8 cellular contexts compared by ENCODE assay signal in the genomic region with DNA sequence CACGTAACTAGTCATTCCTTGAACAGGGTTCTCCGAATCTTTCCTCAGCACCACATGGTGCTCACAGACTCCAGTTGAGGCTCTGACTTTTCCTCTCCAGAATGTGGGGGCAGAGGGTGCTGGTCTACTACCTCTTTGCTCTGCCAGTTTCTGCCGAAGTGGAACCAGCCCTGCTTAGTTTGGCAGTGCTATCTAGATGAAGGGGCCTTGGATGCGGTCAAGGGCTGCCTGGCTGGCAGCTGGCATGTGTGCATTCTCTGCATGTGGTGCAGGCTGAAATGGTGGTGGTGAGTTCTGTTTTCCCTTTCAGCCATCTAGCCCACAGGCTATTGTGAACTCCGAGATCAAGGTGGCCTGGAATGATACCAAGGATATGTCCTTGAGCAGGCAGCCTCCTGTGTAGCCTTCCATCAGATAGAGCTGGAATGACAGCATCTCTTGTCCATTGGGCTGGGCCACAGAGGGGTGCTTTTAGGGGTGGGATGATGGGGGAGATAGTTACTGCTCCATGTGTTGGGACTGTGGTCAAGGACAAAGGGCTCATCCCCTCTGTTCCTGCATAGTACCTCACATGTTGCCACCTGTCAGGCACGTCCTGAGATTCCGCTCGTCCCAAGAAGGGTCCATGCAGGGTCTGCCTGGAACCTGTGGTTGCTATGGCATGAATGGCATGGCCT. TPM values are rescaled to one million over a fixed set of nuclear protein-coding genes. Genes with fewer than 3 reads are reported as not detected.
DNase-seq lines count a peak whose midpoint lies in the region; TF ChIP-seq lines count a peak whose summit lies in the region.

No MANE protein-coding gene starts in this region.

- intact Hi-C loops in dorsolateral prefrontal cortex (cut with DNase I): loop anchor here (1.0 to 10.0 kb wide), 3 partner anchors 79 to 270 kb away; a partner anchor contains a TSS

- H3K4me3 Mint-ChIP-seq in nephron progenitor cell: peak overlapping the region; percentile 91

- peak overlapping the region; percentile 92 for H3K4me2 ChIP-seq in BLaER1
- H3K4me2 ChIP-seq in MM.1S (ENCODE audit: low read depth, low read length): peak overlapping the region; percentile 83

- H3K4me1 Mint-ChIP-seq in nephron progenitor cell: peaks cover 87% of the 10 kb centered on the region

- no peak overlapping the region for H2AFZ ChIP-seq in MM.1S (ENCODE audit: low read length)

- H3K27ac ChIP-seq in BLaER1 (no peak overlapping the region), MM.1S (ENCODE audit: low read length) (no peak overlapping the region), dorsolateral prefrontal cortex (peak overlapping the region in 35 of 59 donors; percentile 26 to 97 (median 94))

- H3K4me3 ChIP-seq in BLaER1: peak overlapping the region; percentile 99
- peak overlapping the region; percentile 91 for H3K4me3 ChIP-seq in MM.1S (ENCODE audit: low read length)
- peak overlapping the region; percentile 47 to 99 (median 92) for H3K4me3 ChIP-seq in dorsolateral prefrontal cortex

- peaks cover 67% of the 10 kb centered on the region for H3K79me2 ChIP-seq in MM.1S (ENCODE audit: low read length)

- H3K9me3 ChIP-seq in BLaER1: no peaks in the 10 kb centered on the region
- no peaks in the 10 kb centered on the region for H3K9me3 ChIP-seq in MM.1S (replicated peaks; ENCODE audit: insufficient read depth, low read length)

- DNase-seq in MM.1S: no peak
- DNase-seq in dorsolateral prefrontal cortex: no peak
- no peak for DNase-seq in nephron progenitor cell
- no peak for DNase-seq in AML-193 (lab: John Stamatoyannopoulos, UW)
- DNase-seq in NCI-H1436 treated with DMSO at 0.1 percent for 48 hours (lab: John Stamatoyannopoulos, UW): no peak
- DNase-seq in hippocampal formation (lab: John Stamatoyannopoulos, UW): no peak
- no peak for DNase-seq in NCI-H2196 treated with DMSO at 0.1 percent for 48 hours (lab: John Stamatoyannopoulos, UW; ENCODE audit: unreplicated experiment)

- H3K9me3 Mint-ChIP-seq in nephron progenitor cell: no peaks in the 10 kb centered on the region

- H3K27ac Mint-ChIP-seq in nephron progenitor cell: peak overlapping the region; percentile 73

- peaks cover 4% of the 10 kb centered on the region for H3K27me3 Mint-ChIP-seq in nephron progenitor cell (ENCODE audit: low read depth, poor library complexity)

- H3K36me3 ChIP-seq in BLaER1: peaks cover 54% of the 10 kb centered on the region
- peaks cover 5% of the 10 kb centered on the region; the same call in 1 of the 2 replicates for H3K36me3 ChIP-seq in MM.1S (replicated peaks; ENCODE audit: insufficient read depth, low read length)

- no peaks in the 10 kb centered on the region for H3K9me2 ChIP-seq in MM.1S (replicated peaks; ENCODE audit: insufficient read depth, low read length)

- no peaks in the 10 kb centered on the region for H3F3A ChIP-seq in MM.1S (ENCODE audit: insufficient read depth, low read length)

- no peaks in the 10 kb centered on the region for H3K27me3 ChIP-seq in BLaER1
- H3K27me3 ChIP-seq in MM.1S (replicated peaks; ENCODE audit: insufficient read depth, low read length): 0 out of 2 replicates have a peak, but pooled peaks cover 5% of the 10 kb centered on the region
- no peaks in the 10 kb centered on the region for H3K27me3 ChIP-seq in dorsolateral prefrontal cortex

- H4K20me1 ChIP-seq in BLaER1: peaks cover 68% of the 10 kb centered on the region
- peaks cover 32% of the 10 kb centered on the region for H4K20me1 ChIP-seq in MM.1S (ENCODE audit: insufficient read depth, low read length)

- peaks cover 60% of the 10 kb centered on the region for H3K4me1 ChIP-seq in BLaER1
- peaks cover 10% of the 10 kb centered on the region for H3K4me1 ChIP-seq in MM.1S (ENCODE audit: low read length)

- H3K9ac ChIP-seq in BLaER1: 0 out of 2 replicates have a peak overlapping the region, but pooled peaks have one; percentile 97
- H3K9ac ChIP-seq in MM.1S (ENCODE audit: low read length): no peak overlapping the region

- H3K36me3 Mint-ChIP-seq in nephron progenitor cell (ENCODE audit: low read depth): peaks cover 40% of the 10 kb centered on the region

- TF ChIP-seq CTCF in MM.1S (IDR thresholded peaks at IDR 0.05; ENCODE audit: low read length) (no peak), dorsolateral prefrontal cortex (IDR thresholded peaks at IDR 0.05 in 54 of 56, conservative IDR thresholded peaks at IDR 0.05 in 2 of 56; ENCODE audit: low read depth in 1 of 56, partially characterized antibody in 56 of 56) (no peak), nephron progenitor cell (IDR thresholded peaks at IDR 0.05) (no peak)

RNA-seq across cellular contexts. Expression of a gene that starts 2.0 kb away (rescaled TPM):
- 100 to 1,000 TPM in 25 of 120 experiments, 10 to 100 TPM in 95; 59.6 to 128 (median 88.8) TPM for total RNA-seq in dorsolateral prefrontal cortex

Comparison
In these comparisons a context has a peak if more than half of its experiments do, and no peak if none do; other contexts are left out.
1. H3K27ac ChIP-seq: peak in dorsolateral prefrontal cortex (35 of 59); none in BLaER1 (single experiment) and MM.1S (single experiment).
2. Peak in every context shown above with its lines, with median percentiles within 50 percentile points of each other: H3K4me3 ChIP-seq.